In the genomic region with DNA sequence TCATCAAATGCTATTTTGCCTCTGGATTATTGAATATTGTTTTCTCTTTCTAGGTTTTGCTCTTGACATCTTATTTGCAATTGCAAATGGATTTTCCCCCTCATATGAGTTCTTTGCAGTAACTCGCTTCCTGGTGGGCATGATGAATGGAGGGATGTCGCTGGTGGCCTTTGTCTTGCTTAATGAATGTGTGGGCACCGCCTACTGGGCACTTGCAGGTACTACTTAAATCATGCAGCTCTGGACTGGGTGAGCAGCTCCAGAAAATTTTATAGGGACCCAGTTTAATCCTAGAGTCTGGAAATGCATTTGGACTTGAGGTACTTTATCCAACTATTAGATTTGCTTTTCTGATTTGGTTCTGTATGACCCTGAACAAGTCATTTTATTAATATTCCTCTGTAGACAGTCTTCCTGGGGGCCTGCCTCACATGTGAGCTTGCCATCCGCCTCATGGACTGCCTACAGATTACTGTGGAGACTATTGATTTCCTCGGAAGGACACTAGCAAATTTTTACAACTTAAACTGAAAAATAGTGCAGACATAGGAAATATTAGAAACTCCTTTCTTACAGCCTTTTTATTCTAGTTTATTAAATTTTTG, we compare ENCODE assay signal across 8 cellular contexts. TPM values are rescaled to one million over a fixed set of nuclear protein-coding genes. Genes with fewer than 3 reads are reported as not detected.
DNase-seq lines count a peak whose midpoint lies in the region; ATAC-seq and TF ChIP-seq lines count a peak whose summit lies in the region.

No MANE protein-coding gene starts in this region.

- H3K27me3 Mint-ChIP-seq in activated CD4-positive, alpha-beta T cell treated with anti-CD3 and anti-CD28 coated beads, Interleukin-2, amount 10 ng/mL, durations not matched to agents 7 days and 5 days = peaks cover 9% of the 10 kb centered on the region
- no peaks in the 10 kb centered on the region for H3K27me3 Mint-ChIP-seq in effector memory CD8-positive, alpha-beta T cell

- peaks cover 0 to 24% (median 11%) of the 10 kb centered on the region in 4 donors for H3K36me3 ChIP-seq in stomach

- no peaks in the 10 kb centered on the region for H3K9me3 Mint-ChIP-seq in activated CD4-positive, alpha-beta T cell treated with anti-CD3 and anti-CD28 coated beads, Interleukin-2, amount 10 ng/mL, durations not matched to agents 7 days and 5 days
- no peaks in the 10 kb centered on the region for H3K9me3 Mint-ChIP-seq in effector memory CD8-positive, alpha-beta T cell

- H3K4me1 ChIP-seq in stomach = no peaks in the 10 kb centered on the region

- 49 to 63% (median 53%) methylated on average over 5 of the region's 5 CpGs for WGBS in stomach, 5 donors

- no peak overlapping the region for H3K4me3 ChIP-seq in AG09309 (ENCODE audit: control insufficient read depth, low read depth, low read length)
- H3K4me3 ChIP-seq in stomach = no peak overlapping the region

- peak; percentile 80 for ATAC-seq in GM18517 (IDR thresholded peaks at IDR 0.05; ENCODE audit: unreplicated experiment)
- peak; percentile 84 for ATAC-seq in HG02981 (IDR thresholded peaks at IDR 0.05; ENCODE audit: unreplicated experiment)
- peak; percentile 73 for ATAC-seq in effector memory CD8-positive, alpha-beta T cell (replicated peaks)

- no peaks in the 10 kb centered on the region for H3K4me1 Mint-ChIP-seq in activated CD4-positive, alpha-beta T cell treated with anti-CD3 and anti-CD28 coated beads, Interleukin-2, amount 10 ng/mL, durations not matched to agents 7 days and 5 days
- peaks cover 0 to 2% of the 10 kb centered on the region in 2 donors for H3K4me1 Mint-ChIP-seq in effector memory CD8-positive, alpha-beta T cell (ENCODE audit: low read depth in 2 of 2)

- POLR2A ChIA-PET in activated CD4-positive, alpha-beta T cell treated with anti-CD3 and anti-CD28 coated beads, Interleukin-2, amount 10 ng/mL, durations not matched to agents 7 days and 5 days (lab: Charles Lee) = interaction anchor here (0.6 kb wide), 1 partner anchor 39 kb away, joined by 5 read pairs; no protein-coding TSS in a partner anchor

- DNase-seq in AG09309 (ENCODE audit: low read depth) (peak; percentile 5), NCI-H345 treated with DMSO at 0.1 percent for 48 hours (lab: John Stamatoyannopoulos, UW; ENCODE audit: unreplicated experiment) (peak; percentile 20), middle frontal gyrus (ENCODE audit: extremely low spot score, low spot score) (peak; percentile 13), stomach (peak; percentile 57)
- peak; percentile 59 for DNase-seq in activated CD4-positive, alpha-beta T cell treated with anti-CD3 and anti-CD28 coated beads, Interleukin-2, amount 10 ng/mL, durations not matched to agents 7 days and 5 days
- DNase-seq in effector memory CD8-positive, alpha-beta T cell = peak; percentile 18 to 45 (median 22)

- H3K36me3 Mint-ChIP-seq in activated CD4-positive, alpha-beta T cell treated with anti-CD3 and anti-CD28 coated beads, Interleukin-2, amount 10 ng/mL, durations not matched to agents 7 days and 5 days (ENCODE audit: low read depth) = no peaks in the 10 kb centered on the region
- H3K36me3 Mint-ChIP-seq in effector memory CD8-positive, alpha-beta T cell (ENCODE audit: insufficient read depth) = no peaks in the 10 kb centered on the region

- intact Hi-C loops in stomach (cut with DNase I; ENCODE audit: low total_unique reads) = no loop called here

- no peak overlapping the region for H3K4me3 Mint-ChIP-seq in activated CD4-positive, alpha-beta T cell treated with anti-CD3 and anti-CD28 coated beads, Interleukin-2, amount 10 ng/mL, durations not matched to agents 7 days and 5 days
- H3K4me3 Mint-ChIP-seq in effector memory CD8-positive, alpha-beta T cell = no peak overlapping the region

- H3K9me3 ChIP-seq in stomach = no peaks in the 10 kb centered on the region

- TF ChIP-seq POLR2A in stomach (IDR thresholded peaks at IDR 0.05) = no peak

- no peak overlapping the region for H3K27ac ChIP-seq in stomach

- no peak for TF ChIP-seq EP300 in stomach (IDR thresholded peaks at IDR 0.05)

- CTCF ChIA-PET in activated CD4-positive, alpha-beta T cell treated with anti-CD3 and anti-CD28 coated beads, Interleukin-2, amount 10 ng/mL, durations not matched to agents 7 days and 5 days (lab: Charles Lee) = interaction anchor here (0.6 to 3.1 kb wide), 10 partner anchors 9 to 1282 kb away, joined by 3 to 9 read pairs (median 4); no protein-coding TSS in a partner anchor

- no peaks in the 10 kb centered on the region for H3K27me3 ChIP-seq in stomach

- H3K27ac Mint-ChIP-seq in activated CD4-positive, alpha-beta T cell treated with anti-CD3 and anti-CD28 coated beads, Interleukin-2, amount 10 ng/mL, durations not matched to agents 7 days and 5 days = no peak overlapping the region
- no peak overlapping the region for H3K27ac Mint-ChIP-seq in effector memory CD8-positive, alpha-beta T cell

- TF ChIP-seq CTCF in AG09309 (IDR thresholded peaks at IDR 0.05; ENCODE audit: control insufficient read depth, insufficient read depth, low read depth, low read length, missing control alignments) = peak; percentile 67
- TF ChIP-seq CTCF in stomach (IDR thresholded peaks at IDR 0.05) = peak in 5 of 7 experiments; percentile 17 to 57 (median 36)

RNA-seq across cellular contexts. Expression of gene SLC22A15, which starts 44.5 kb away (rescaled TPM):
- under 1 TPM; 0.20 to 0.81 TPM for total RNA-seq in activated CD4-positive, alpha-beta T cell treated with anti-CD3 and anti-CD28 coated beads, Interleukin-2, amount 10 ng/mL, durations not matched to agents 7 days and 5 days
- total RNA-seq in stomach = 1 to 10 TPM in 4 of 5 donors, under 1 TPM in 1; 0.29 to 9.8 (median 5.8) TPM
- 1 to 10 TPM; 1.9 to 3.7 (median 2.9) TPM for polyA plus RNA-seq in stomach

Comparison
In these comparisons a context has a peak if more than half of its experiments do, and no peak if none do; other contexts are left out.
1. DNase-seq: peak in every context shown above with its lines; median percentile 59 in activated CD4-positive, alpha-beta T cell treated with anti-CD3 and anti-CD28 coated beads, Interleukin-2, amount 10 ng/mL, durations not matched to agents 7 days and 5 days; 57 in stomach; 22 in effector memory CD8-positive, alpha-beta T cell; 20 in NCI-H345 treated with DMSO at 0.1 percent for 48 hours; 13 in middle frontal gyrus; 5 in AG09309.